Comparison of ENCODE assay signal across 10 cellular contexts in the genomic region with DNA sequence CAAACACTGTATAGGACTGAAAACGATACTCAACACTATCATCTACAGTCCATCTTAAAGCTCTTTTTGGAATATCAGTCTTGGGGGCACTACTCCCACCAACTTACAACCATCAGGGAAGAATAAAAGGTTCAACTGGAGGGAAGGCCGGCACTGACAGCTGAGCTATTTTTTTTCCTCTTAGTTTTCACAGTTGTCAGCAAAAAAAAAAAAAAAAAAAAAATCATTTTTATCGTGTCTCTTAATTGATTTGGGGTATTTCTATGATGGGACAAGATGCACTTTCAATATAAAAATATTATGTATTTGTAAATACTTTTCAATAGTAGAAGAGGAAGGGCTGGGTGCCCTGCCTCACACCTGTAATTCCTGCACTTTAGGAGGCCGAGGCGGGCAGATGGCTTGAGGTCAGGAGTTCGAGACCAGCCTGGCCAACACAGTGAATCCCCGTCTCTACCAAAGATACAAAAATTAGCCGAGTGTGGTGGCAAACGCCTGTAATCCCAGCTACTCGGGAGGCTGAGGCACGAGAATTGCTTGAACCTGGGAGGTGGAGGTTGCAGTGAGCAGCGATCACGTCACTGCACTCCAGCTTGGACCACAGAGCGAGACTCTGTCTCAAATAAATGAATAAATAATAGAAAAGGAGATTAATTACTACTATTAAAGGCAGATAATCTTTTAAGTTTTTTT. TPM values are rescaled to one million over a fixed set of nuclear protein-coding genes. Genes with fewer than 3 reads are reported as not detected.
DNase-seq lines count a peak whose midpoint lies in the region; ATAC-seq, FAIRE-seq and TF ChIP-seq lines count a peak whose summit lies in the region.
"Had no signal": no experiment of that assay in that cellular context is flagged by ENCODE, and none has a peak within 500 bp of the region (broad histone marks: within the 10 kb centered on the region; RNA-seq: fewer than 3 reads in every experiment).

No MANE protein-coding gene starts in this region.

- 93% methylated on average over 11 of the region's 14 CpGs for WGBS in HUES64
- WGBS in HepG2 (ENCODE audit: low lambda C conversion rate) = 53% methylated on average over 14 of the region's 14 CpGs

- H3K27me3 ChIP-seq in BJ (ENCODE audit: control insufficient read depth, insufficient read depth, low read length) = no peaks in the 10 kb centered on the region
- no peaks in the 10 kb centered on the region for H3K27me3 ChIP-seq in HUES64 (ENCODE audit: insufficient read depth, low read length)
- no peaks in the 10 kb centered on the region; a peak in 1 of 5 replicates for H3K27me3 ChIP-seq in HepG2 (ENCODE audit: control insufficient read depth in 1 of 2, insufficient read depth in 2 of 2, low read length in 2 of 2)

- no peak overlapping the region for H2AFZ ChIP-seq in HepG2 (ENCODE audit: low read length)

- peaks cover 85% of the 10 kb centered on the region for H3K79me2 ChIP-seq in HepG2 (ENCODE audit: insufficient read depth, low read length)

- no peaks in the 10 kb centered on the region for H3K36me3 ChIP-seq in BJ (ENCODE audit: control insufficient read depth, insufficient read depth, low read length)
- no peaks in the 10 kb centered on the region for H3K36me3 ChIP-seq in HUES64 (ENCODE audit: insufficient read depth, low read length)
- H3K36me3 ChIP-seq in HepG2 (replicated peaks in 1 of 2; ENCODE audit: control insufficient read depth in 1 of 2, insufficient read depth in 2 of 2, low read length in 2 of 2) = no peaks in the 10 kb centered on the region

- in situ Hi-C loops in HepG2 (cut with HindIII; ENCODE audit: extremely low pct_ligation_motif_present, low pct_unique_long_range_greater_than_20kb) = no loop called here

- no peak for ATAC-seq in HepG2
- no peak for ATAC-seq in omental fat pad (ENCODE audit: low FRiP score)
- ATAC-seq: left ventricle myocardium superior had no signal

- no peak for TF ChIP-seq POLR2A in HepG2 (IDR thresholded peaks at IDR 0.05; ENCODE audit: insufficient read depth in 1 of 2, low read depth in 2 of 2, low read length in 2 of 2)

- peak overlapping the region; percentile 81 for H3K27ac Mint-ChIP-seq in activated T-helper 2 cell treated with anti-CD3 and anti-CD28 coated beads, Interferon-gamma antibody, Interleukin-2, Interleukin-4, amounts not matched to agents 10 μg/mL and 5 μg/mL and 100 μg/mL, durations not matched to agents 14 hours and 24 hours and 36 hours

- H3K9ac ChIP-seq in HUES64 (ENCODE audit: low read depth, low read length) = no peak overlapping the region
- H3K9ac ChIP-seq in HepG2 (ENCODE audit: insufficient read depth, low read depth, low read length) = peak overlapping the region; percentile 98

- H3K27ac ChIP-seq in HUES64 (ENCODE audit: low read depth, low read length) (no peak overlapping the region), HepG2 (ENCODE audit: extremely low read length, insufficient read depth, low read length) (peak overlapping the region; percentile 96)

- peak overlapping the region; percentile 75 for H3K4me2 ChIP-seq in HepG2 (ENCODE audit: low read depth, low read length)

- H4K20me1 ChIP-seq in HepG2 (ENCODE audit: insufficient read depth, low read length) = no peaks in the 10 kb centered on the region

- DNase-seq in BJ (ENCODE audit: low read depth) = no peak
- no peak for DNase-seq in activated T-helper 2 cell treated with anti-CD3 and anti-CD28 coated beads, Interferon-gamma antibody, Interleukin-2, Interleukin-4, amounts not matched to agents 10 μg/mL and 5 μg/mL and 100 μg/mL, durations not matched to agents 14 hours and 24 hours and 36 hours (ENCODE audit: low spot score)
- DNase-seq in HepG2 (ENCODE audit: low spot score) = no peak
- no peak for DNase-seq in stimulated activated CD4-positive, alpha-beta T cell treated with anti-CD3 and anti-CD28 coated beads, Interleukin-2, amount 100 ng/mL, for 48 hours
- DNase-seq in SKM-1 (lab: John Stamatoyannopoulos, UW; ENCODE audit: unreplicated experiment) = no peak
- no peak for DNase-seq in NCI-H1092 (lab: John Stamatoyannopoulos, UW)
- no peak for DNase-seq in omental fat pad (ENCODE audit: low spot score)
- DNase-seq: left ventricle myocardium superior; stimulated activated CD4-positive, alpha-beta T cell treated with anti-CD3 and anti-CD28 coated beads, Interleukin-4, amount 100 ng/mL, for 4 hours had no signal

- FAIRE-seq in HepG2 (lab: Jason Lieb, UNC) = no peak

- peaks cover 42% of the 10 kb centered on the region for H3K4me1 Mint-ChIP-seq in activated T-helper 2 cell treated with anti-CD3 and anti-CD28 coated beads, Interferon-gamma antibody, Interleukin-2, Interleukin-4, amounts not matched to agents 10 μg/mL and 5 μg/mL and 100 μg/mL, durations not matched to agents 14 hours and 24 hours and 36 hours (ENCODE audit: low read depth)

- POLR2A ChIA-PET in BJ (lab: Charles Lee) = interaction anchor here (0.6 kb wide), 3 partner anchors 14 to 396 kb away, joined by 3 to 4 read pairs (median 4); no protein-coding TSS in a partner anchor
- POLR2A ChIA-PET in HepG2 (lab: Yijun Ruan, JAX) = interaction anchor here (0.7 kb wide), 1 partner anchor 9 kb away, joined by 3 read pairs; no protein-coding TSS in a partner anchor

- H3K4me3 ChIP-seq in BJ (ENCODE audit: low read depth, low read length) (peak overlapping the region; percentile 63), HUES64 (ENCODE audit: low read length) (peak overlapping the region; percentile 91), HepG2 (replicated peaks in 1 of 3; ENCODE audit: insufficient read depth in 1 of 3, low read depth in 2 of 3, low read length in 3 of 3) (peak overlapping the region; percentile 84 to 99 (median 84))

- CTCF ChIA-PET in BJ (lab: Yijun Ruan, JAX) = interaction anchor here (0.9 kb wide), 1 partner anchor 407 kb away, joined by 3 read pairs; no protein-coding TSS in a partner anchor
- CTCF ChIA-PET in HepG2 (lab: Yijun Ruan, JAX; ENCODE audit: low intra/inter-chr PET ratio, low total read pairs) = no interaction called here

- H3K9me3 ChIP-seq in HUES64 (ENCODE audit: insufficient read depth, low read depth, low read length) = no peaks in the 10 kb centered on the region
- no peaks in the 10 kb centered on the region for H3K9me3 ChIP-seq in HepG2 (ENCODE audit: low read length)

- H3K9me3 Mint-ChIP-seq in activated T-helper 2 cell treated with anti-CD3 and anti-CD28 coated beads, Interferon-gamma antibody, Interleukin-2, Interleukin-4, amounts not matched to agents 10 μg/mL and 5 μg/mL and 100 μg/mL, durations not matched to agents 14 hours and 24 hours and 36 hours = no peaks in the 10 kb centered on the region

- TF ChIP-seq CTCF in BJ (IDR thresholded peaks at IDR 0.05; ENCODE audit: insufficient read depth, low read depth, low read length) (no peak), HepG2 (CRISPR knock-in tag; IDR thresholded peaks at IDR 0.05) (no peak), omental fat pad (IDR thresholded peaks at IDR 0.05) (no peak)

- no TSS peak for BruUV-seq in HepG2 (replicated peaks; lab: Mats Ljungman, UMichigan)

- intact Hi-C loops in activated T-helper 2 cell treated with anti-CD3 and anti-CD28 coated beads, Interferon-gamma antibody, Interleukin-2, Interleukin-4, amounts not matched to agents 10 μg/mL and 5 μg/mL and 100 μg/mL, durations not matched to agents 14 hours and 24 hours and 36 hours (cut with micrococcal nuclease) = loop anchor here (5.0 kb wide), 1 partner anchor 34 kb away; no protein-coding TSS in a partner anchor
- intact Hi-C loops in HepG2 (cut with micrococcal nuclease; ENCODE audit: unreplicated experiment) = loop anchor here (5.0 kb wide), 1 partner anchor 389 kb away; no protein-coding TSS in a partner anchor

- H3K27me3 Mint-ChIP-seq in activated T-helper 2 cell treated with anti-CD3 and anti-CD28 coated beads, Interferon-gamma antibody, Interleukin-2, Interleukin-4, amounts not matched to agents 10 μg/mL and 5 μg/mL and 100 μg/mL, durations not matched to agents 14 hours and 24 hours and 36 hours (ENCODE audit: low read depth) = no peaks in the 10 kb centered on the region

- no peak for TF ChIP-seq RAD21 in HepG2 (CRISPR knock-in tag; IDR thresholded peaks at IDR 0.05)

- TF ChIP-seq EP300 in HepG2 (IDR thresholded peaks at IDR 0.05; ENCODE audit: low read depth in 2 of 2, low read length in 2 of 2) (no peak), HepG2 (CRISPR knock-in tag; IDR thresholded peaks at IDR 0.05; ENCODE audit: borderline replicate concordance) (no peak)

- H3K36me3 Mint-ChIP-seq in activated T-helper 2 cell treated with anti-CD3 and anti-CD28 coated beads, Interferon-gamma antibody, Interleukin-2, Interleukin-4, amounts not matched to agents 10 μg/mL and 5 μg/mL and 100 μg/mL, durations not matched to agents 14 hours and 24 hours and 36 hours (ENCODE audit: low read depth) = peaks cover 10% of the 10 kb centered on the region

- H3K4me3 Mint-ChIP-seq in activated T-helper 2 cell treated with anti-CD3 and anti-CD28 coated beads, Interferon-gamma antibody, Interleukin-2, Interleukin-4, amounts not matched to agents 10 μg/mL and 5 μg/mL and 100 μg/mL, durations not matched to agents 14 hours and 24 hours and 36 hours (ENCODE audit: low read depth) = peak overlapping the region; percentile 98

- H3K4me1 ChIP-seq in HUES64 (ENCODE audit: insufficient read depth, low read length) (peaks cover 28% of the 10 kb centered on the region), HepG2 (ENCODE audit: insufficient read depth, low read length) (peaks cover 63% of the 10 kb centered on the region)

RNA-seq across cellular contexts. Expression of a gene that starts 1.5 kb away (rescaled TPM):
- 5.0 and 11.9 TPM in 2 replicates for polyA plus RNA-seq in BJ (2011; rRNA removed)
- polyA minus RNA-seq in BJ (2011; rRNA and poly(A)+ RNA removed) = 10.4 and 11.5 TPM in 2 replicates
- 18.0 TPM for polyA plus RNA-seq in HUES64 (2013, experiment 1 of 2)
- polyA plus RNA-seq in HUES64 (2013, experiment 2 of 2) = 19.1 TPM
- 18.0 and 19.1 TPM in 2 replicates for total RNA-seq in activated T-helper 2 cell treated with anti-CD3 and anti-CD28 coated beads, Interferon-gamma antibody, Interleukin-2, Interleukin-4, amounts not matched to agents 10 μg/mL and 5 μg/mL and 100 μg/mL, durations not matched to agents 14 hours and 24 hours and 36 hours
- 14.4 and 22.8 TPM in 2 replicates for total RNA-seq in HepG2 (2016; rRNA removed; fragmentation: Illumina TruSeq; extraction: Trizol)
- total RNA-seq in HepG2 (2016; cell fraction: cytosol; rRNA removed; fragmentation: Illumina TruSeq; extraction: Trizol; ENCODE audit: low read depth) = 4.1 and 6.1 TPM in 2 replicates
- 14.9 and 21.3 TPM in 2 replicates for total RNA-seq in HepG2 (2016; cell fraction: insoluble cytoplasmic fraction; rRNA removed; fragmentation: Illumina TruSeq; extraction: Trizol)
- 7.8 and 12.4 TPM in 2 replicates for total RNA-seq in HepG2 (2016; cell fraction: membrane; rRNA removed; fragmentation: Illumina TruSeq; extraction: Trizol)
- 24.8 and 25.3 TPM in 2 replicates for total RNA-seq in HepG2 (2016; cell fraction: nucleus; rRNA removed; fragmentation: Illumina TruSeq; extraction: Trizol)
- polyA plus RNA-seq in HepG2 (2011; rRNA removed) = 1.6 and 3.4 TPM in 2 replicates
- 1.2 and 1.3 TPM in 2 replicates for polyA plus RNA-seq in HepG2 (2011; cell fraction: cytosol; rRNA removed)
- polyA plus RNA-seq in HepG2 (2011; cell fraction: nucleus; rRNA removed) = 1.7 and 2.9 TPM in 2 replicates
- polyA plus RNA-seq in HepG2 (2012) = 1.6 and 4.6 TPM in 2 replicates
- polyA plus RNA-seq in HepG2 (2016; cell fraction: cytosol; fragmentation: Illumina TruSeq; extraction: Trizol; ENCODE audit: low read depth) = 0.38 and 0.67 TPM in 2 replicates
- 14.8 and 15.4 TPM in 2 replicates for polyA plus RNA-seq in HepG2 (2016; cell fraction: insoluble cytoplasmic fraction; fragmentation: Illumina TruSeq; extraction: Trizol; ENCODE audit: low read depth)
- 1.7 TPM in 2 replicates for polyA plus RNA-seq in HepG2 (2016; cell fraction: membrane; fragmentation: Illumina TruSeq; extraction: Trizol; ENCODE audit: low read depth)
- polyA plus RNA-seq in HepG2 (2016; cell fraction: nucleus; fragmentation: Illumina TruSeq; extraction: Trizol; ENCODE audit: insufficient read depth, low read depth) = 10.5 and 12.3 TPM in 2 replicates
- polyA minus RNA-seq in HepG2 (2011; rRNA and poly(A)+ RNA removed; ENCODE audit: low replicate concordance) = 3.7 and 24.1 TPM in 2 replicates
- 2.9 and 5.5 TPM in 2 replicates for polyA minus RNA-seq in HepG2 (2011; cell fraction: cytosol; rRNA and poly(A)+ RNA removed)
- 24.7 and 46.1 TPM in 2 replicates for polyA minus RNA-seq in HepG2 (2011; cell fraction: nucleus; rRNA and poly(A)+ RNA removed)
- 1 to 10 TPM in 3 of 4 donors, under 1 TPM in 1; 0.25 to 1.7 (median 1.2) TPM for total RNA-seq in omental fat pad

RNA-seq across cellular contexts. Expression of a gene that starts 1.7 kb away (rescaled TPM):
- polyA plus RNA-seq in BJ (2011; rRNA removed) (7.0 and 12.8 TPM in 2 replicates), HepG2 (2011; rRNA removed) (6.0 and 6.5 TPM in 2 replicates)
- 20.1 and 22.3 TPM in 2 replicates for polyA minus RNA-seq in BJ (2011; rRNA and poly(A)+ RNA removed)
- polyA plus RNA-seq in HUES64 (2013, experiment 1 of 2) = 7.8 TPM
- polyA plus RNA-seq in HUES64 (2013, experiment 2 of 2) = 10.2 TPM
- 15.3 and 17.4 TPM in 2 replicates for total RNA-seq in activated T-helper 2 cell treated with anti-CD3 and anti-CD28 coated beads, Interferon-gamma antibody, Interleukin-2, Interleukin-4, amounts not matched to agents 10 μg/mL and 5 μg/mL and 100 μg/mL, durations not matched to agents 14 hours and 24 hours and 36 hours
- total RNA-seq in HepG2 (2016; rRNA removed; fragmentation: Illumina TruSeq; extraction: Trizol) (14.0 and 14.4 TPM in 2 replicates), omental fat pad (10 to 100 TPM in 2 of 4 donors, 1 to 10 TPM in 2; 4.9 to 11.8 (median 9.4) TPM)
- total RNA-seq in HepG2 (2016; cell fraction: cytosol; rRNA removed; fragmentation: Illumina TruSeq; extraction: Trizol; ENCODE audit: low read depth) = 4.3 TPM in 2 replicates
- 12.8 and 15.3 TPM in 2 replicates for total RNA-seq in HepG2 (2016; cell fraction: insoluble cytoplasmic fraction; rRNA removed; fragmentation: Illumina TruSeq; extraction: Trizol)
- total RNA-seq in HepG2 (2016; cell fraction: membrane; rRNA removed; fragmentation: Illumina TruSeq; extraction: Trizol) = 3.4 and 4.4 TPM in 2 replicates
- 33.6 and 34.8 TPM in 2 replicates for total RNA-seq in HepG2 (2016; cell fraction: nucleus; rRNA removed; fragmentation: Illumina TruSeq; extraction: Trizol)
- 3.3 and 4.8 TPM in 2 replicates for polyA plus RNA-seq in HepG2 (2011; cell fraction: cytosol; rRNA removed)
- 6.1 and 6.2 TPM in 2 replicates for polyA plus RNA-seq in HepG2 (2011; cell fraction: nucleus; rRNA removed)
- 6.2 and 6.3 TPM in 2 replicates for polyA plus RNA-seq in HepG2 (2012)
- polyA plus RNA-seq in HepG2 (2016; cell fraction: cytosol; fragmentation: Illumina TruSeq; extraction: Trizol; ENCODE audit: low read depth) = 0.81 and 0.87 TPM in 2 replicates
- polyA plus RNA-seq in HepG2 (2016; cell fraction: insoluble cytoplasmic fraction; fragmentation: Illumina TruSeq; extraction: Trizol; ENCODE audit: low read depth) = 13.2 and 13.8 TPM in 2 replicates
- polyA plus RNA-seq in HepG2 (2016; cell fraction: membrane; fragmentation: Illumina TruSeq; extraction: Trizol; ENCODE audit: low read depth) = 1.1 and 1.5 TPM in 2 replicates
- 9.3 and 11.1 TPM in 2 replicates for polyA plus RNA-seq in HepG2 (2016; cell fraction: nucleus; fragmentation: Illumina TruSeq; extraction: Trizol; ENCODE audit: insufficient read depth, low read depth)
- polyA minus RNA-seq in HepG2 (2011; rRNA and poly(A)+ RNA removed; ENCODE audit: low replicate concordance) = 22.7 and 31.9 TPM in 2 replicates
- polyA minus RNA-seq in HepG2 (2011; cell fraction: cytosol; rRNA and poly(A)+ RNA removed) = 9.9 and 10.2 TPM in 2 replicates
- 90.1 and 92.7 TPM in 2 replicates for polyA minus RNA-seq in HepG2 (2011; cell fraction: nucleus; rRNA and poly(A)+ RNA removed)
